Comparison of ENCODE assay signal across 26 cellular contexts in genomic region chr2:50396301-50396637, GRCh38.
"Had no signal": no experiment of that assay in that cellular context is flagged by ENCODE, and none has a peak within 500 bp of the region (broad histone marks: within the 10 kb centered on the region; RNA-seq: fewer than 3 reads in every experiment).

No MANE protein-coding gene starts in this region.

- H3K9me3 Mint-ChIP-seq: nephron progenitor cell; stimulated activated memory B cell treated with anti-CD40 and anti-IgM and Interleukin-4, amounts not matched to agents 10 μg/mL and 1 μg/mL and 100 μg/mL, for 72 hours; type B pancreatic cell had no signal

- H3K27ac ChIP-seq: coronary artery, lower lobe of right lung, ovary, psoas muscle, sigmoid colon, skin epidermis, spleen, testis, tibial artery had no signal

- H3K4me1 Mint-ChIP-seq: immature natural killer cell; naive thymus-derived CD8-positive, alpha-beta T cell; stimulated activated memory B cell treated with anti-CD40 and anti-IgM and Interleukin-4, amounts not matched to agents 10 μg/mL and 1 μg/mL and 100 μg/mL, for 72 hours had no signal

- H3K4me3 Mint-ChIP-seq: immature natural killer cell; naive thymus-derived CD8-positive, alpha-beta T cell; nephron progenitor cell; stimulated activated memory B cell treated with anti-CD40 and anti-IgM and Interleukin-4, amounts not matched to agents 10 μg/mL and 1 μg/mL and 100 μg/mL, for 72 hours; type B pancreatic cell had no signal

- ATAC-seq: left colon; left ventricle myocardium superior; naive thymus-derived CD8-positive, alpha-beta T cell; psoas muscle; right cardiac atrium; stimulated activated memory B cell treated with anti-CD40 and anti-IgM and Interleukin-4, amounts not matched to agents 10 μg/mL and 1 μg/mL and 100 μg/mL, for 72 hours; stimulated activated naive CD8-positive, alpha-beta T cell treated with anti-CD3 and anti-CD28 coated beads, Interleukin-15, Interleukin-2, amounts not matched to agents 100 U/mL and 50 U/mL, for 24 hours had no signal

- H3K27me3 ChIP-seq: ovary, sigmoid colon, spleen, testis, tibial artery had no signal

- H3K27me3 Mint-ChIP-seq: naive thymus-derived CD8-positive, alpha-beta T cell; stimulated activated memory B cell treated with anti-CD40 and anti-IgM and Interleukin-4, amounts not matched to agents 10 μg/mL and 1 μg/mL and 100 μg/mL, for 72 hours; type B pancreatic cell had no signal

- H3K9me3 ChIP-seq: lower lobe of right lung, ovary, psoas muscle, sigmoid colon, spleen, testis, tibial artery had no signal

- H3K36me3 ChIP-seq: lower lobe of right lung, ovary, sigmoid colon, spleen, tibial artery had no signal

- H3K27ac Mint-ChIP-seq: immature natural killer cell; naive thymus-derived CD8-positive, alpha-beta T cell; nephron progenitor cell; stimulated activated memory B cell treated with anti-CD40 and anti-IgM and Interleukin-4, amounts not matched to agents 10 μg/mL and 1 μg/mL and 100 μg/mL, for 72 hours; type B pancreatic cell had no signal

- DNase-seq: dermis blood vessel endothelial cell; effector memory CD4-positive, alpha-beta T cell; hypothalamus; immature natural killer cell; islet precursor cell; kidney glomerular epithelial cell; left colon; left ventricle myocardium superior; lower lobe of right lung; naive thymus-derived CD8-positive, alpha-beta T cell; nephron progenitor cell; occipital lobe; ovary; posterior cingulate gyrus; psoas muscle; right cardiac atrium; sigmoid colon; spleen; stimulated activated CD4-positive, alpha-beta T cell treated with anti-CD3 and anti-CD28 coated beads, Interleukin-4, amount 100 ng/mL, for 4 hours; stimulated activated naive CD8-positive, alpha-beta T cell treated with anti-CD3 and anti-CD28 coated beads, Interleukin-15, Interleukin-2, amounts not matched to agents 100 U/mL and 50 U/mL, for 24 hours; testis; tibial artery had no signal

- H3K4me1 ChIP-seq: lower lobe of right lung, psoas muscle, spleen, testis, tibial artery had no signal

- H3K4me3 ChIP-seq: coronary artery, lower lobe of right lung, ovary, psoas muscle, sigmoid colon, skin epidermis, spleen, testis, tibial artery had no signal

- H3K36me3 Mint-ChIP-seq: naive thymus-derived CD8-positive, alpha-beta T cell; stimulated activated memory B cell treated with anti-CD40 and anti-IgM and Interleukin-4, amounts not matched to agents 10 μg/mL and 1 μg/mL and 100 μg/mL, for 72 hours; type B pancreatic cell had no signal
